Comparison of ENCODE assay signal across 8 cellular contexts in the genomic region with DNA sequence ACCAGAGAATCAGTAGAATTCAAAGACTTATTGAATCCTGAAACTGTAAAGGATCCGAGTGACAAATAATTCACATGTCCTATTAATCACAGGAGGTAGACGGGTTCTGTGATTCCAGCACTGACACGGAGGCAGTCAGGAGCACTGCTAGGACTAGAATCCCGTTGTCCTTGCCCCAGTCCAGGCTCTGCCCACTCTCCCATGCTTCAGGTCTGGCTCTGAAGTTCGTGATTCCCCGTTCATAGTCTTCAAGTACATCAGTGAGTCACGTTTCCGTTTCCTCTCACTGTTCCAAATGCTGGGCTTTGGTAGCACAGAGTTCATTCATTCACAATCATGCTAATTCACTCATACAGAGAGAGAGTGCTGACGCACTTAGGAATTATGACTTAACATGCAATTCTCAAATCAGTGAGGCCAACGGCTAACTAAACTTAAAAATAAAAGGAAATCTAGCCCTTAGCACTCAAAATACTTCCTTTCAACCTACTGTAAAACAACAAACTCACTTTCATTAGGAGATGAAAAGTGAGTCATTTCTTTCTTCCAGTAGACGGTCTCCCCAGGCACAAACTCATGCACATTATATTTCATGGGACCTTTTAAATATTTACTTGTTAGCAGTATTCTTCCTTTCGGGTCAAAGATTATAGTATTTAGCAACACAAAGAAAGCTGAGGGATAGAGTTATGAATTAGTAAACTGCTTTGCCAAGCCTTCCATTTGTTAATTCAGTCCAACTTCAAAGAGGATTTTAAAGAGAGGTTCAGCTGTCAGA.
A peak's percentile ranks its signal among the peaks of the same experiment; 100 is the strongest.
DNase-seq lines count a peak whose midpoint lies in the region; ATAC-seq, FAIRE-seq and TF ChIP-seq lines count a peak whose summit lies in the region.

No MANE protein-coding gene starts in this region.

- ATAC-seq in GM19025 (IDR thresholded peaks at IDR 0.05; ENCODE audit: low read depth, unreplicated experiment) (peak; percentile 56), HG03095 (IDR thresholded peaks at IDR 0.05; ENCODE audit: unreplicated experiment) (peak; percentile 76)

- H3K9ac ChIP-seq in astrocyte (ENCODE audit: low read length), result peak overlapping the region; percentile 79

- peak; percentile 78 for FAIRE-seq in astrocyte (lab: Jason Lieb, UNC)

- H3K4me1 Mint-ChIP-seq in astrocyte (ENCODE audit: low read depth, unreplicated experiment), result peaks cover 20% of the 10 kb centered on the region

- H3K36me3 ChIP-seq in astrocyte (ENCODE audit: insufficient read depth, low read length), result no peaks in the 10 kb centered on the region

- DNase-seq in AG04449 (ENCODE audit: low read depth, low spot score) (peak; percentile 90), RPMI8226 (peak; percentile 46), astrocyte (ENCODE audit: low read depth) (peak; percentile 98), islet precursor cell (peak; percentile 85), NCI-H1694 treated with DMSO at 0.1 percent for 48 hours (lab: John Stamatoyannopoulos, UW) (no peak)
- peak; percentile 16 to 34 for DNase-seq in stimulated activated CD4-positive, alpha-beta T cell treated with anti-CD3 and anti-CD28 coated beads, Interleukin-15, amount 100 ng/mL, for 48 hours (ENCODE audit: low read depth in 2 of 2)

- no peaks in the 10 kb centered on the region for H3K36me3 Mint-ChIP-seq in astrocyte (ENCODE audit: low read depth, unreplicated experiment)

- H2AFZ ChIP-seq in astrocyte (ENCODE audit: low read depth, low read length), result peak overlapping the region; percentile 65

- H3K9me3 Mint-ChIP-seq in astrocyte (ENCODE audit: unreplicated experiment), result no peaks in the 10 kb centered on the region

- TF ChIP-seq CTCF in AG04449 (IDR thresholded peaks at IDR 0.05; ENCODE audit: insufficient read depth, low read length, missing control alignments), result no peak
- TF ChIP-seq CTCF in astrocyte (IDR thresholded peaks at IDR 0.05; ENCODE audit: insufficient read depth, low read depth, low read length), result no peak

- no peaks in the 10 kb centered on the region for H3K27me3 Mint-ChIP-seq in astrocyte (ENCODE audit: low read depth, unreplicated experiment)

- peak overlapping the region; percentile 86 for H3K27ac Mint-ChIP-seq in astrocyte (ENCODE audit: unreplicated experiment)

- peak overlapping the region; percentile 83 for H3K4me2 ChIP-seq in astrocyte (ENCODE audit: low read length)

- no peaks in the 10 kb centered on the region for H4K20me1 ChIP-seq in astrocyte (ENCODE audit: insufficient read depth, low read length)

- H3K27me3 ChIP-seq in astrocyte (ENCODE audit: insufficient read depth, low read length), result no peaks in the 10 kb centered on the region

- H3K27ac ChIP-seq in astrocyte (ENCODE audit: low read depth, low read length), result peak overlapping the region; percentile 88

- H3K4me3 ChIP-seq in AG04449 (ENCODE audit: low read depth, low read length), result peak overlapping the region; percentile 47
- H3K4me3 ChIP-seq in astrocyte (ENCODE audit: insufficient read depth, low read depth, low read length), result peak overlapping the region; percentile 44

- peak overlapping the region; percentile 55 for H3K4me3 Mint-ChIP-seq in astrocyte (ENCODE audit: unreplicated experiment)

- no peaks in the 10 kb centered on the region for H3K9me3 ChIP-seq in astrocyte (ENCODE audit: insufficient read depth, low read depth, low read length)

- H3K79me2 ChIP-seq in astrocyte (ENCODE audit: insufficient read depth, low read length), result peaks cover 8% of the 10 kb centered on the region

- peaks cover 31% of the 10 kb centered on the region for H3K4me1 ChIP-seq in astrocyte (ENCODE audit: insufficient read depth, low read length)

- POLR2A ChIA-PET in AG04449 (lab: Yijun Ruan, JAX), result no interaction called here

- CTCF ChIA-PET in AG04449 (lab: Yijun Ruan, JAX), result interaction anchor here (1.0 to 17.0 kb wide), 10 partner anchors 10 to 478 kb away, joined by 3 to 396 read pairs (median 26); a partner anchor contains a TSS
